In genomic region chr5:83363111-83363510, GRCh38 we compare ENCODE assay signal across 23 cellular contexts.
"Had no signal": no experiment of that assay in that cellular context is flagged by ENCODE, and none has a peak within 500 bp of the region (broad histone marks: within the 10 kb centered on the region; RNA-seq: fewer than 3 reads in every experiment).

No MANE protein-coding gene starts in this region.

- H3K4me3 ChIP-seq: SJSA1, SK-N-MC had no signal

- H3K27ac ChIP-seq: SJSA1, SK-N-MC had no signal

- ATAC-seq: HepG2 had no signal

- DNase-seq: IMR-90, Karpas-422, KG1, MM.1S, NCI-H1092 treated with DMSO at 0.1 percent for 48 hours, NCI-H1436, NCI-H187, NCI-H2029, NCI-H2081 treated with DMSO at 0.1 percent for 48 hours, NCI-H2171, NCI-H226, NCI-H446, NCI-H510A, NCI-H524 treated with DMSO at 0.1 percent for 48 hours, NCI-H69, NCI-H774, Right ventricle myocardium superior, RPMI8226, SIG-M5 had no signal

- H3K9me3 ChIP-seq: SJSA1 had no signal

- H3K36me3 ChIP-seq: SJSA1 had no signal

- H3K27me3 ChIP-seq: SJSA1 had no signal

- FAIRE-seq: HepG2, RCC 7860 had no signal
